In genomic region chr1:118899340-118899739, GRCh38 we compare ENCODE assay signal across 12 cellular contexts.
DNase-seq lines count a peak whose midpoint lies in the region; ATAC-seq and TF ChIP-seq lines count a peak whose summit lies in the region.
"Had no signal": no experiment of that assay in that cellular context is flagged by ENCODE, and none has a peak within 500 bp of the region (broad histone marks: within the 10 kb centered on the region; RNA-seq: fewer than 3 reads in every experiment).

No MANE protein-coding gene starts in this region.

- no peak for TF ChIP-seq POLR2A in breast epithelium (IDR thresholded peaks at IDR 0.05)
- TF ChIP-seq POLR2A in erythroblast (IDR thresholded peaks at IDR 0.05; ENCODE audit: low read length): no peak

- CTCF ChIA-PET in HEK293 (lab: Yijun Ruan, JAX): no interaction called here

- H3K27ac ChIP-seq in HEK293 (ENCODE audit: extremely low read depth, low read depth, low read length): no peak overlapping the region
- no peak overlapping the region for H3K27ac ChIP-seq in breast epithelium

- H3K4me1 ChIP-seq in HEK293 (ENCODE audit: control insufficient read depth, insufficient read depth, low read length) (no peaks in the 10 kb centered on the region), breast epithelium (no peaks in the 10 kb centered on the region)

- POLR2A ChIA-PET in HEK293 (lab: Yijun Ruan, JAX): no interaction called here

- no peak overlapping the region for H3K4me3 ChIP-seq in HEK293 (ENCODE audit: low read depth, low read length)
- no peak overlapping the region for H3K4me3 ChIP-seq in LNCaP clone FGC (ENCODE audit: low read depth, low read length)
- H3K4me3 ChIP-seq in breast epithelium: no peak overlapping the region

- no peak for TF ChIP-seq CTCF in HEK293 (tag by site-specific recombination; IDR thresholded peaks at IDR 0.05)
- no peak for TF ChIP-seq CTCF in LNCaP clone FGC (IDR thresholded peaks at IDR 0.05; ENCODE audit: control insufficient read depth, extremely low read depth, insufficient read depth)
- no peak for TF ChIP-seq CTCF in breast epithelium (IDR thresholded peaks at IDR 0.05)

- H3K36me3 ChIP-seq in HEK293 (ENCODE audit: control insufficient read depth in 2 of 2, insufficient read depth in 1 of 2, low read length in 2 of 2) (no peaks in the 10 kb centered on the region), breast epithelium (no peaks in the 10 kb centered on the region)

- DNase-seq in LNCaP clone FGC (ENCODE audit: low read depth) (peak; percentile 73), left kidney (ENCODE audit: low read depth, low spot score) (peak; percentile 19), renal cortical epithelial cell (ENCODE audit: low read depth) (peak; percentile 10), breast epithelium (ENCODE audit: low spot score in 2 of 2) (no peak), erythroblast (lab: John Stamatoyannopoulos, UW) (no peak)
- DNase-seq: C1 segment of cervical spinal cord; CD4-positive, alpha-beta memory T cell; DMS79; GOT3; H9 had no signal

- H3K27me3 ChIP-seq in breast epithelium: no peaks in the 10 kb centered on the region

- intact Hi-C loops in breast epithelium (cut with DNase I; ENCODE audit: low total_unique reads): no loop called here

- no peaks in the 10 kb centered on the region for H3K9me3 ChIP-seq in HEK293 (ENCODE audit: control insufficient read depth, insufficient read depth, low read depth, low read length)
- H3K9me3 ChIP-seq in breast epithelium: no peaks in the 10 kb centered on the region

- no peak for ATAC-seq in GM21515 (IDR thresholded peaks at IDR 0.05; ENCODE audit: unreplicated experiment)

TF ChIP-seq in HEK293, 187 proteins besides CTCF, POLR2A, EP300 and RAD21:
- TF ChIP-seq ZFP3 (tag by site-specific recombination; IDR thresholded peaks at IDR 0.05; ENCODE audit: low read depth): no peak
- TF ChIP-seq ATF2 (tag by site-specific recombination; IDR thresholded peaks at IDR 0.05; ENCODE audit: low read depth): peak; percentile 12; the same call in 1 of the 2 replicates
- TF ChIP-seq ZBTB1 (tag by site-specific recombination; IDR thresholded peaks at IDR 0.05): no peak
- no peak for TF ChIP-seq KLF16 (tag by site-specific recombination; IDR thresholded peaks at IDR 0.05)
- no peak for TF ChIP-seq ZNF404 (tag by site-specific recombination; IDR thresholded peaks at IDR 0.05)
- no peak for TF ChIP-seq KLF9 (tag by site-specific recombination; IDR thresholded peaks at IDR 0.05; ENCODE audit: low read depth)
- no peak for TF ChIP-seq ZSCAN4 (tag by site-specific recombination; IDR thresholded peaks at IDR 0.05)
- TF ChIP-seq YY1 (tag by site-specific recombination; IDR thresholded peaks at IDR 0.05): no peak

Comparison
In these comparisons a context has a peak if more than half of its experiments do, and no peak if none do; other contexts are left out.
1. DNase-seq: peak in LNCaP clone FGC (single experiment), left kidney (single experiment) and renal cortical epithelial cell (single experiment); none in breast epithelium (0 of 2) and erythroblast (0 of 2).